ENCODE assay signal across 28 cellular contexts in genomic region chr11:134532176-134532920, GRCh38.
DNase-seq lines count a peak whose midpoint lies in the region; ATAC-seq and TF ChIP-seq lines count a peak whose summit lies in the region.
"Had no signal": no experiment of that assay in that cellular context is flagged by ENCODE, and none has a peak within 500 bp of the region (broad histone marks: within the 10 kb centered on the region; RNA-seq: fewer than 3 reads in every experiment).

No MANE protein-coding gene starts in this region.

- no peaks in the 10 kb centered on the region for H3K9me3 ChIP-seq in spleen
- H3K9me3 ChIP-seq: adrenal gland, left ventricle myocardium inferior, mucosa of descending colon had no signal

- H3K4me3 Mint-ChIP-seq in activated T-cell treated with anti-CD3 and anti-CD28 coated beads, Interleukin-2, amount 50 U/mL, for 24 hours = no peak overlapping the region
- H3K4me3 Mint-ChIP-seq: activated CD4-positive, alpha-beta T cell treated with anti-CD3 and anti-CD28 coated beads for 36 hours; B cell; T-helper 1 cell treated with Interleukin-12 subunit alpha and Interleukin-12 subunit beta and Interleukin-4 antibody, amounts not matched to agents 30 μg/mL and 1 μg/mL, for 36 hours; type B pancreatic cell had no signal

- no peak overlapping the region for H3K27ac Mint-ChIP-seq in activated T-cell treated with anti-CD3 and anti-CD28 coated beads, Interleukin-2, amount 50 U/mL, for 24 hours
- H3K27ac Mint-ChIP-seq: activated CD4-positive, alpha-beta T cell treated with anti-CD3 and anti-CD28 coated beads for 36 hours; B cell; progenitor cell of endocrine pancreas; T-helper 1 cell treated with Interleukin-12 subunit alpha and Interleukin-12 subunit beta and Interleukin-4 antibody, amounts not matched to agents 30 μg/mL and 1 μg/mL, for 36 hours; type B pancreatic cell had no signal

- H3K27me3 ChIP-seq in spleen (replicated peaks in 1 of 7) = peaks cover 0 to 35% (median 9%) of the 10 kb centered on the region in 7 donors
- H3K27me3 ChIP-seq: adrenal gland, brain microvascular endothelial cell, hepatocyte had no signal

- H3K4me1 Mint-ChIP-seq in activated T-cell treated with anti-CD3 and anti-CD28 coated beads, Interleukin-2, amount 50 U/mL, for 24 hours (ENCODE audit: low read depth) = peaks cover 3% of the 10 kb centered on the region
- H3K4me1 Mint-ChIP-seq: activated CD4-positive, alpha-beta T cell treated with anti-CD3 and anti-CD28 coated beads for 36 hours; B cell had no signal

- intact Hi-C loops in spleen (cut with DNase I; ENCODE audit: low total_unique reads) = no loop called here

- no peak for TF ChIP-seq POLR2A in spleen (IDR thresholded peaks at IDR 0.05)
- no peak for TF ChIP-seq POLR2A in erythroblast (IDR thresholded peaks at IDR 0.05; ENCODE audit: low read length)

- H3K27ac ChIP-seq in spleen = no peak overlapping the region
- H3K27ac ChIP-seq: adrenal gland, brain microvascular endothelial cell, hepatocyte, left ventricle myocardium inferior, RWPE1 had no signal

- DNase-seq in activated T-cell treated with anti-CD3 and anti-CD28 coated beads, Interleukin-2, amount 50 U/mL, for 24 hours = peak; percentile 14
- DNase-seq in activated T-cell treated with anti-CD3 and anti-CD28 coated beads, Interleukin-2, amount 50 U/mL, for 48 hours = no peak
- DNase-seq in NCI-H524 treated with DMSO at 0.1 percent for 48 hours (lab: John Stamatoyannopoulos, UW) = peak; percentile 69
- peak; percentile 16 for DNase-seq in left lobe of liver (ENCODE audit: low spot score)
- DNase-seq in spleen = peak; percentile 58
- no peak for DNase-seq in germinal center (ENCODE audit: low spot score)
- DNase-seq in erythroblast (lab: John Stamatoyannopoulos, UW) = no peak
- DNase-seq in NCI-H146 treated with DMSO at 0.1 percent for 48 hours (lab: John Stamatoyannopoulos, UW; ENCODE audit: unreplicated experiment) = no peak
- DNase-seq: activated CD4-positive, alpha-beta T cell treated with anti-CD3 and anti-CD28 coated beads for 36 hours; activated gamma-delta T cell; brain microvascular endothelial cell; COR-L47; DND-41; effector memory CD4-positive, alpha-beta T cell; foreskin melanocyte; Kasumi-1; left ventricle myocardium inferior; mucosa of descending colon; NCI-H1694 treated with DMSO at 0.1 percent for 48 hours; NCI-H69 had no signal

- peaks cover 23% of the 10 kb centered on the region for H3K27me3 Mint-ChIP-seq in activated T-cell treated with anti-CD3 and anti-CD28 coated beads, Interleukin-2, amount 50 U/mL, for 24 hours

- H3K4me1 ChIP-seq in spleen = peaks cover 0 to 6% (median 0%) of the 10 kb centered on the region in 6 donors
- H3K4me1 ChIP-seq: adrenal gland had no signal

- WGBS in spleen, 5 donors = 85 to 90% (median 86%) methylated on average over 14 to 23 of the region's 23 CpGs

- H3K4me3 ChIP-seq in spleen = no peak overlapping the region
- H3K4me3 ChIP-seq: adrenal gland, hepatocyte, left ventricle myocardium inferior, mucosa of descending colon had no signal

- no peaks in the 10 kb centered on the region for H3K36me3 ChIP-seq in spleen
- H3K36me3 ChIP-seq: adrenal gland, brain microvascular endothelial cell, left ventricle myocardium inferior had no signal

- ATAC-seq in left lobe of liver = no peak
- ATAC-seq: activated CD4-positive, alpha-beta T cell treated with anti-CD3 and anti-CD28 coated beads for 36 hours; esophagus mucosa; mucosa of descending colon had no signal

- no peak for TF ChIP-seq CTCF in spleen (IDR thresholded peaks at IDR 0.05 in 8 of 11, conservative IDR thresholded peaks at IDR 0.05 in 3 of 11)

- H3K36me3 Mint-ChIP-seq in activated T-cell treated with anti-CD3 and anti-CD28 coated beads, Interleukin-2, amount 50 U/mL, for 24 hours (ENCODE audit: low read depth) = no peaks in the 10 kb centered on the region
- H3K36me3 Mint-ChIP-seq: type B pancreatic cell had no signal

- H3K9me3 Mint-ChIP-seq in activated T-cell treated with anti-CD3 and anti-CD28 coated beads, Interleukin-2, amount 50 U/mL, for 24 hours = no peaks in the 10 kb centered on the region
- H3K9me3 Mint-ChIP-seq: T-helper 1 cell treated with Interleukin-12 subunit alpha and Interleukin-12 subunit beta and Interleukin-4 antibody, amounts not matched to agents 30 μg/mL and 1 μg/mL, for 36 hours; type B pancreatic cell had no signal

Comparison
In these comparisons a context has a peak if more than half of its experiments do, and no peak if none do; other contexts are left out.
1. DNase-seq: peak in activated T-cell treated with anti-CD3 and anti-CD28 coated beads, Interleukin-2, amount 50 U/mL, for 24 hours (single experiment), NCI-H524 treated with DMSO at 0.1 percent for 48 hours (single experiment), left lobe of liver (single experiment) and spleen (single experiment); none in activated T-cell treated with anti-CD3 and anti-CD28 coated beads, Interleukin-2, amount 50 U/mL, for 48 hours (0 of 2), germinal center (single experiment), erythroblast (0 of 2) and NCI-H146 treated with DMSO at 0.1 percent for 48 hours (single experiment).